In genomic region chr3:37243811-37244748, GRCh38 we compare ENCODE assay signal across 8 cellular contexts. TPM values are rescaled to one million over a fixed set of nuclear protein-coding genes. Genes with fewer than 3 reads are reported as not detected.
DNase-seq lines count a peak whose midpoint lies in the region; ATAC-seq, FAIRE-seq and TF ChIP-seq lines count a peak whose summit lies in the region.

No MANE protein-coding gene starts in this region.

- DNase-seq in EL (peak; percentile 88), H54 (ENCODE audit: insufficient read length, low spot score) (peak; percentile 56), NOMO-1 (lab: John Stamatoyannopoulos, UW; ENCODE audit: unreplicated experiment in 2 of 2) (peak; percentile 20 to 39), fibroblast of the conjunctiva (ENCODE audit: low read depth) (peak; percentile 45), suprapubic skin (ENCODE audit: low spot score in 2 of 2) (peak; percentile 95 to 96), NCI-H2171 treated with DMSO at 0.1 percent for 48 hours (lab: John Stamatoyannopoulos, UW) (no peak)
- peak; percentile 14 for DNase-seq in activated T-helper 9 cell treated with anti-CD3 and anti-CD28 coated beads, Interleukin-2, amount 50 U/mL, for 16 hours (ENCODE audit: low read depth)
- peak; percentile 78 for DNase-seq in natural killer cell treated with Interleukin-12 subunit alpha and Interleukin-12 subunit beta and Interleukin-15 and Interleukin-18, amount 100 ng/mL, for 72 hours (ENCODE audit: low spot score)

- ATAC-seq in natural killer cell treated with Interleukin-12 subunit alpha and Interleukin-12 subunit beta and Interleukin-15 and Interleukin-18, amount 100 ng/mL, for 72 hours, result peak; percentile 29 to 59

- H3K9me3 Mint-ChIP-seq in natural killer cell treated with Interleukin-12 subunit alpha and Interleukin-12 subunit beta and Interleukin-15 and Interleukin-18, amount 100 ng/mL, for 72 hours, result no peaks in the 10 kb centered on the region

- TF ChIP-seq POLR2A in H54 (IDR thresholded peaks at IDR 0.05; ENCODE audit: low read depth, low read length), result no peak; the same call in 1 of the 2 replicates
- TF ChIP-seq POLR2A in suprapubic skin (IDR thresholded peaks at IDR 0.05), result peak in 1 of 2 donors; percentile 40

- peak overlapping the region; percentile 94 for H3K27ac ChIP-seq in suprapubic skin

- no peak for TF ChIP-seq CTCF in suprapubic skin (IDR thresholded peaks at IDR 0.05)

- peak overlapping the region; percentile 92 for H3K4me3 ChIP-seq in suprapubic skin

- FAIRE-seq in H54 (lab: Jason Lieb, UNC), result peak; percentile 57

- H3K27me3 ChIP-seq in suprapubic skin, result no peaks in the 10 kb centered on the region

- no peak for TF ChIP-seq EP300 in suprapubic skin (IDR thresholded peaks at IDR 0.05)

- H3K9me3 ChIP-seq in suprapubic skin, result no peaks in the 10 kb centered on the region

- H3K36me3 ChIP-seq in suprapubic skin, result no peaks in the 10 kb centered on the region

- H3K4me1 ChIP-seq in suprapubic skin, result peaks cover 57% of the 10 kb centered on the region

- H3K4me1 Mint-ChIP-seq in natural killer cell treated with Interleukin-12 subunit alpha and Interleukin-12 subunit beta and Interleukin-15 and Interleukin-18, amount 100 ng/mL, for 72 hours (ENCODE audit: low read depth in 2 of 2), result peaks cover 38 to 46% of the 10 kb centered on the region in 2 donors

- H3K4me3 Mint-ChIP-seq in natural killer cell treated with Interleukin-12 subunit alpha and Interleukin-12 subunit beta and Interleukin-15 and Interleukin-18, amount 100 ng/mL, for 72 hours, result peak overlapping the region; percentile 99

- peak overlapping the region; percentile 96 to 99 for H3K27ac Mint-ChIP-seq in natural killer cell treated with Interleukin-12 subunit alpha and Interleukin-12 subunit beta and Interleukin-15 and Interleukin-18, amount 100 ng/mL, for 72 hours

- no peaks in the 10 kb centered on the region for H3K27me3 Mint-ChIP-seq in natural killer cell treated with Interleukin-12 subunit alpha and Interleukin-12 subunit beta and Interleukin-15 and Interleukin-18, amount 100 ng/mL, for 72 hours

- H3K36me3 Mint-ChIP-seq in natural killer cell treated with Interleukin-12 subunit alpha and Interleukin-12 subunit beta and Interleukin-15 and Interleukin-18, amount 100 ng/mL, for 72 hours, result no peaks in the 10 kb centered on the region

- under 1% methylated on average over 36 of the region's 36 CpGs for WGBS in suprapubic skin

RNA-seq across cellular contexts. Expression of gene GOLGA4, which starts 1.0 kb away (rescaled TPM):
- total RNA-seq in natural killer cell treated with Interleukin-12 subunit alpha and Interleukin-12 subunit beta and Interleukin-15 and Interleukin-18, amount 100 ng/mL, for 72 hours, result 10 to 100 TPM; 55.1 to 91.3 TPM
- total RNA-seq in suprapubic skin, result 100 to 1,000 TPM; 120 to 168 (median 130) TPM
